ENCODE assay signal across 22 cellular contexts in genomic region chr4:157775971-157776370, GRCh38.
"Had no signal": no experiment of that assay in that cellular context is flagged by ENCODE, and none has a peak within 500 bp of the region (broad histone marks: within the 10 kb centered on the region; RNA-seq: fewer than 3 reads in every experiment).

No MANE protein-coding gene starts in this region.

- H3K79me2 ChIP-seq: hepatocyte had no signal

- H3K4me1 ChIP-seq: esophagus muscularis mucosa, foreskin keratinocyte, gastroesophageal sphincter, heart left ventricle, left lung, lower lobe of right lung had no signal

- ATAC-seq: foreskin keratinocyte, gastroesophageal sphincter, heart left ventricle, left colon, left lung, left ventricle myocardium superior, lower lobe of right lung, mucosa of descending colon had no signal

- H3K4me3 ChIP-seq: coronary artery, dorsolateral prefrontal cortex, esophagus muscularis mucosa, gastroesophageal sphincter, heart left ventricle, hepatocyte, left lung, lower lobe of right lung, mucosa of descending colon had no signal

- H3K9me3 ChIP-seq: esophagus muscularis mucosa, left lung, lower lobe of right lung, mucosa of descending colon had no signal

- H3K4me2 ChIP-seq: hepatocyte had no signal

- H3K36me3 ChIP-seq: esophagus muscularis mucosa, gastroesophageal sphincter, heart left ventricle, left lung, lower lobe of right lung had no signal

- DNase-seq: dermis blood vessel endothelial cell; dorsolateral prefrontal cortex; effector CD4-positive, alpha-beta T cell; effector memory CD4-positive, alpha-beta T cell; foreskin keratinocyte; heart left ventricle; hypothalamus; immature natural killer cell; islet precursor cell; kidney; kidney glomerular epithelial cell; left colon; left lung; left ventricle myocardium superior; lower lobe of right lung; mesenchymal stem cell; mucosa of descending colon; naive B cell had no signal

- H3K27me3 ChIP-seq: dorsolateral prefrontal cortex, esophagus muscularis mucosa, foreskin keratinocyte, gastroesophageal sphincter, heart left ventricle, hepatocyte, left lung had no signal

- H2AFZ ChIP-seq: hepatocyte had no signal

- H3K27ac ChIP-seq: coronary artery, dorsolateral prefrontal cortex, esophagus muscularis mucosa, foreskin keratinocyte, gastroesophageal sphincter, heart left ventricle, hepatocyte, left lung, lower lobe of right lung had no signal
